32 cellular contexts compared by ENCODE assay signal in the genomic region with DNA sequence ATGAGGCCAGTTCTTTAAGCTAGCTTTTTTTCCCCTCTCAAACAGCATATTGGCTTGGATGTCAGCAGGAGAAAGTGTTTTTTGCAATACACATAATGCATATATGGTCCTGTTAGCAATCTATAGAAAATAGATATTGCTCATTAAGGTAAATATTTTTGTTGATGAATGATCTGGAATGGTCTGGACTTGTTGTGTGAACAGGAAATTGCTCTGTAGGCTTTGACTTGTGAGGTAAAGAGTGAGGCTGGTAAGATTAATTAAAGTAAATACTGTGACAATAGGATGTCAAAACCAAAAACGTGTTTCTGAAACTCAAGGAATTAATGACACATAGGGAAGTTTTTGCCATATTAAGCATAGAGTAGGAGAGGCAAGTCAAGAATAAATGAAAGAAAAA.
"Had no signal": no experiment of that assay in that cellular context is flagged by ENCODE, and none has a peak within 500 bp of the region (broad histone marks: within the 10 kb centered on the region; RNA-seq: fewer than 3 reads in every experiment).

No MANE protein-coding gene starts in this region.

- H3K4me3 Mint-ChIP-seq: naive B cell; naive thymus-derived CD8-positive, alpha-beta T cell; natural killer cell treated with Interleukin-12 subunit alpha and Interleukin-12 subunit beta and Interleukin-15 and Interleukin-18, amount 100 ng/mL, for 72 hours; nephron progenitor cell; neural crest cell; stimulated activated naive B cell treated with anti-CD40 and anti-IgM and Interleukin-4, amounts not matched to agents 10 μg/mL and 1 μg/mL and 100 μg/mL, for 72 hours; stimulated activated naive CD8-positive, alpha-beta T cell treated with anti-CD3 and anti-CD28 coated beads, Interleukin-15, Interleukin-2, amounts not matched to agents 100 ng/mL and 50 ng/mL, for 24 hours; type B pancreatic cell had no signal

- H3K4me1 ChIP-seq: right lobe of liver, spleen, stomach, upper lobe of right lung, uterus had no signal

- H3K27me3 ChIP-seq: neutrophil, ovary, right lobe of liver, spleen, stomach, thyroid gland, transverse colon, upper lobe of right lung, uterus had no signal

- H3K27ac ChIP-seq: neutrophil, ovary, parathyroid adenoma, psoas muscle, right lobe of liver, skin epidermis, spleen, stomach, thoracic aorta, thyroid gland, transverse colon, upper lobe of right lung, uterus had no signal

- H3K4me3 ChIP-seq: ovary, psoas muscle, right lobe of liver, skin epidermis, smooth muscle cell, spleen, stomach, thoracic aorta, thyroid gland, transverse colon, upper lobe of right lung, uterus had no signal

- H3K27ac Mint-ChIP-seq: naive thymus-derived CD8-positive, alpha-beta T cell; natural killer cell treated with Interleukin-12 subunit alpha and Interleukin-12 subunit beta and Interleukin-15 and Interleukin-18, amount 100 ng/mL, for 72 hours; nephron progenitor cell; progenitor cell of endocrine pancreas; stimulated activated naive B cell treated with anti-CD40 and anti-IgM and Interleukin-4, amounts not matched to agents 10 μg/mL and 1 μg/mL and 100 μg/mL, for 72 hours; stimulated activated naive CD8-positive, alpha-beta T cell treated with anti-CD3 and anti-CD28 coated beads, Interleukin-15, Interleukin-2, amounts not matched to agents 100 ng/mL and 50 ng/mL, for 24 hours; type B pancreatic cell had no signal

- H3K27me3 Mint-ChIP-seq: naive B cell; natural killer cell treated with Interleukin-12 subunit alpha and Interleukin-12 subunit beta and Interleukin-15 and Interleukin-18, amount 100 ng/mL, for 72 hours; progenitor cell of endocrine pancreas; stimulated activated naive B cell treated with anti-CD40 and anti-IgM and Interleukin-4, amounts not matched to agents 10 μg/mL and 1 μg/mL and 100 μg/mL, for 72 hours; stimulated activated naive CD8-positive, alpha-beta T cell treated with anti-CD3 and anti-CD28 coated beads, Interleukin-15, Interleukin-2, amounts not matched to agents 100 ng/mL and 50 ng/mL, for 24 hours; type B pancreatic cell had no signal

- H3K36me3 ChIP-seq: neutrophil, ovary, uterus had no signal

- H3K4me1 Mint-ChIP-seq: naive thymus-derived CD8-positive, alpha-beta T cell; neural crest cell had no signal

- H3K9me3 ChIP-seq: neutrophil, ovary, psoas muscle, right lobe of liver, spleen, stomach, thoracic aorta, thyroid gland, transverse colon, upper lobe of right lung, uterus had no signal

- H3K9me3 Mint-ChIP-seq: natural killer cell treated with Interleukin-12 subunit alpha and Interleukin-12 subunit beta and Interleukin-15 and Interleukin-18, amount 100 ng/mL, for 72 hours had no signal

- DNase-seq: naive B cell; naive thymus-derived CD8-positive, alpha-beta T cell; nephron progenitor cell; nucleus accumbens; ovary; posterior cingulate gyrus; psoas muscle; right cardiac atrium; right lobe of liver; spleen; stimulated activated CD4-positive, alpha-beta T cell treated with anti-CD3 and anti-CD28 coated beads, Interleukin-12 subunit alpha, Interleukin-12 subunit beta, amount 100 ng/mL, for 4 hours; stimulated activated CD4-positive, alpha-beta T cell treated with anti-CD3 and anti-CD28 coated beads, Interleukin-1b, Interleukin-23, amount 100 ng/mL, for 48 hours; stimulated activated CD4-positive, alpha-beta T cell treated with anti-CD3 and anti-CD28 coated beads, Interleukin-4, amount 100 ng/mL, for 1 hour; stimulated activated CD4-positive, alpha-beta T cell treated with anti-CD3 and anti-CD28 coated beads, Interleukin-4, amount 100 ng/mL, for 4 hours; stimulated activated CD8-positive, alpha-beta memory T cell treated with anti-CD3 and anti-CD28 coated beads, Interleukin-4, amount 100 ng/mL, for 48 hours; stimulated activated naive B cell treated with anti-CD40 and anti-IgM and Interleukin-4, amounts not matched to agents 10 μg/mL and 1 μg/mL and 100 μg/mL, for 72 hours; stimulated activated naive CD4-positive, alpha-beta T cell treated with Interleukin-2 at 50 U/mL for 16 hours; stomach; thyroid gland; transverse colon; upper lobe of right lung; uterus had no signal

- ATAC-seq: naive thymus-derived CD8-positive, alpha-beta T cell; natural killer cell treated with Interleukin-12 subunit alpha and Interleukin-12 subunit beta and Interleukin-15 and Interleukin-18, amount 100 ng/mL, for 72 hours; psoas muscle; right cardiac atrium; right lobe of liver; stimulated activated naive B cell treated with anti-CD40 and anti-IgM and Interleukin-4, amounts not matched to agents 10 μg/mL and 1 μg/mL and 100 μg/mL, for 72 hours; upper lobe of right lung had no signal
